In the genomic region with DNA sequence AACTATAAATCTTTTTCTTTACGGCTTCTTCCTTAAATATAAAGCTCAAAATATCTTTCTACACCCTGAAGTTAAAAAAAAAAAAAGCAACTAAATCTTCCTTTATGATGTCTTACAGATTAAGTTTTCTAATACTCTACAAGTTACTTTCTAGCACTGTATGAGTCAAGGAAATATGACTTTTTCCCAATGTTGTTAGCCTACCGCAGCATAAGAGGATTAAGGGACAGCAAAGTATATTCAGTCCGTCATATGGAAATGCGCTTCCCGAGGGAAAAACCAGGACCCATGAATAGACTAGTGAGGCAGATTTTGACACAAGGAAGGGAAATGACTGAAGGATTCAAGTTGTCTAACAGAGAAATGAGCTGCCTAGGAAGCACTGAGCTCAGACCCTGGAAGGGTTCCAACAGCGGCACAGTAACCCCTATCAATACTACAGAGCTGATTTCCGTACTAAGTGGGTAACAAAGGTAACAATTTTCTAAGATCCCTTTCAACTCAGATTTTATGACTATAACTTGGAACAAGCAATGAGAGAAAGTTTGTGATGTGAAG, we compare ENCODE assay signal across 1 cellular context.
TF ChIP-seq lines count a peak whose summit lies in the region.

No MANE protein-coding gene starts in this region.

TF ChIP-seq in IMR-90, 13 proteins besides CTCF, POLR2A, EP300 and RAD21:
- no peak for TF ChIP-seq NFE2L2 (IDR thresholded peaks at IDR 0.05; ENCODE audit: low read depth, low read length)
- no peak for TF ChIP-seq CEBPB (IDR thresholded peaks at IDR 0.05; ENCODE audit: low read depth, low read length)
- no peak for TF ChIP-seq RFX5 (IDR thresholded peaks at IDR 0.05; ENCODE audit: low read depth, low read length)
- no peak for TF ChIP-seq RCOR1 (IDR thresholded peaks at IDR 0.05; ENCODE audit: insufficient replicate concordance, low read length)
- TF ChIP-seq, protein P1, sequence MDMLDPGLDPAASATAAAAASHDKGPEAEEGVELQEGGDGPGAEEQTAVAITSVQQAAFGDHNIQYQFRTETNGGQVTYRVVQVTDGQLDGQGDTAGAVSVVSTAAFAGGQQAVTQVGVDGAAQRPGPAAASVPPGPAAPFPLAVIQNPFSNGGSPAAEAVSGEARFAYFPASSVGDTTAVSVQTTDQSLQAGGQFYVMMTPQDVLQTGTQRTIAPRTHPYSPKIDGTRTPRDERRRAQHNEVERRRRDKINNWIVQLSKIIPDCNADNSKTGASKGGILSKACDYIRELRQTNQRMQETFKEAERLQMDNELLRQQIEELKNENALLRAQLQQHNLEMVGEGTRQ (IDR thresholded peaks at IDR 0.05; ENCODE audit: low read depth, low read length), result no peak
- TF ChIP-seq BHLHE40 (IDR thresholded peaks at IDR 0.05; ENCODE audit: low read depth, low read length), result no peak
- no peak for TF ChIP-seq CHD1 (IDR thresholded peaks at IDR 0.05; ENCODE audit: low read depth, low read length)
- TF ChIP-seq, protein P2, sequence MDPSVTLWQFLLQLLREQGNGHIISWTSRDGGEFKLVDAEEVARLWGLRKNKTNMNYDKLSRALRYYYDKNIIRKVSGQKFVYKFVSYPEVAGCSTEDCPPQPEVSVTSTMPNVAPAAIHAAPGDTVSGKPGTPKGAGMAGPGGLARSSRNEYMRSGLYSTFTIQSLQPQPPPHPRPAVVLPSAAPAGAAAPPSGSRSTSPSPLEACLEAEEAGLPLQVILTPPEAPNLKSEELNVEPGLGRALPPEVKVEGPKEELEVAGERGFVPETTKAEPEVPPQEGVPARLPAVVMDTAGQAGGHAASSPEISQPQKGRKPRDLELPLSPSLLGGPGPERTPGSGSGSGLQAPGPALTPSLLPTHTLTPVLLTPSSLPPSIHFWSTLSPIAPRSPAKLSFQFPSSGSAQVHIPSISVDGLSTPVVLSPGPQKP (IDR thresholded peaks at IDR 0.05; ENCODE audit: borderline replicate concordance, low read depth, low read length), result no peak
- no peak for TF ChIP-seq MAZ (IDR thresholded peaks at IDR 0.05; ENCODE audit: borderline replicate concordance, low read depth, low read length)
- TF ChIP-seq MAFK (IDR thresholded peaks at IDR 0.05; ENCODE audit: low read depth, low read length), result no peak
- TF ChIP-seq SMC3 (IDR thresholded peaks at IDR 0.05; ENCODE audit: low read depth, low read length), result no peak
- no peak for TF ChIP-seq FOS (IDR thresholded peaks at IDR 0.05; ENCODE audit: low read depth, low read length)
- no peak for TF ChIP-seq MXI1 (IDR thresholded peaks at IDR 0.05; ENCODE audit: borderline replicate concordance, low read depth, low read length)
